In genomic region chr9:3342159-3342777, GRCh38 we compare ENCODE assay signal across 16 cellular contexts.
DNase-seq lines count a peak whose midpoint lies in the region; ATAC-seq, FAIRE-seq and TF ChIP-seq lines count a peak whose summit lies in the region.
"Had no signal": no experiment of that assay in that cellular context is flagged by ENCODE, and none has a peak within 500 bp of the region (broad histone marks: within the 10 kb centered on the region; RNA-seq: fewer than 3 reads in every experiment).

No MANE protein-coding gene starts in this region.

- peak overlapping the region; percentile 60 for H2BK5ac ChIP-seq in IMR-90 (ENCODE audit: low read depth, low read length, poor library complexity, severe bottlenecking)

- peaks cover 2% of the 10 kb centered on the region for H3K9me3 Mint-ChIP-seq in astrocyte (ENCODE audit: unreplicated experiment)
- H3K9me3 Mint-ChIP-seq in activated CD8-positive, alpha-beta memory T cell treated with anti-CD3 and anti-CD28 coated beads, Interleukin-2, amount 10 ng/mL, durations not matched to agents 7 days and 5 days (ENCODE audit: low read depth) = peaks cover 2% of the 10 kb centered on the region

- H3K27me3 ChIP-seq in IMR-90 (ENCODE audit: control insufficient read depth, insufficient read depth, low read length) (no peaks in the 10 kb centered on the region), astrocyte (ENCODE audit: insufficient read depth, low read length) (no peaks in the 10 kb centered on the region)

- H2AFZ ChIP-seq in IMR-90 (replicated peaks; ENCODE audit: low read length, poor library complexity) = no peak overlapping the region
- no peak overlapping the region for H2AFZ ChIP-seq in astrocyte (ENCODE audit: low read depth, low read length)

- no peaks in the 10 kb centered on the region for H3K27me3 Mint-ChIP-seq in astrocyte (ENCODE audit: low read depth, unreplicated experiment)
- no peaks in the 10 kb centered on the region for H3K27me3 Mint-ChIP-seq in activated CD8-positive, alpha-beta memory T cell treated with anti-CD3 and anti-CD28 coated beads, Interleukin-2, amount 10 ng/mL, durations not matched to agents 7 days and 5 days

- dilution Hi-C loops in IMR-90 (cut with HindIII; ENCODE audit: low sequenced_read_pairs, unreplicated experiment) = no loop called here

- H3K9ac ChIP-seq in IMR-90 (ENCODE audit: low read depth, low read length) = no peak overlapping the region
- no peak overlapping the region for H3K9ac ChIP-seq in astrocyte (ENCODE audit: low read length)

- H3K79me1 ChIP-seq in IMR-90 (ENCODE audit: low read depth in 1 of 2, low read length in 2 of 2) = peaks cover 0 to 4% of the 10 kb centered on the region in 2 experiments; a peak in 1 of 4 replicates

- peak; percentile 85 for ATAC-seq in IMR-90 (ENCODE audit: low read depth)
- no peak for ATAC-seq in GM21619 (IDR thresholded peaks at IDR 0.05; ENCODE audit: unreplicated experiment)
- no peak for ATAC-seq in HG02571 (IDR thresholded peaks at IDR 0.05; ENCODE audit: unreplicated experiment)
- ATAC-seq in activated CD8-positive, alpha-beta memory T cell treated with anti-CD3 and anti-CD28 coated beads, Interleukin-2, amount 10 ng/mL, durations not matched to agents 7 days and 5 days = no peak

- H3K9me1 ChIP-seq in IMR-90 (ENCODE audit: insufficient read depth, low read length) = peaks cover 5% of the 10 kb centered on the region

- no peak overlapping the region for H3K14ac ChIP-seq in IMR-90 (replicated peaks; ENCODE audit: low read depth, low read length)

- no peak overlapping the region for H2BK20ac ChIP-seq in IMR-90 (ENCODE audit: low read depth, low read length)

- no peak overlapping the region for H3K56ac ChIP-seq in IMR-90 (ENCODE audit: extremely low read depth, insufficient read depth, low read length)

- no peak overlapping the region for H3K4me3 Mint-ChIP-seq in astrocyte (ENCODE audit: unreplicated experiment)
- no peak overlapping the region for H3K4me3 Mint-ChIP-seq in activated CD8-positive, alpha-beta memory T cell treated with anti-CD3 and anti-CD28 coated beads, Interleukin-2, amount 10 ng/mL, durations not matched to agents 7 days and 5 days
- H3K4me3 Mint-ChIP-seq: nephron progenitor cell had no signal

- H3K4me3 ChIP-seq in IMR-90 (ENCODE audit: insufficient read depth, low read depth, low read length) (no peak overlapping the region), astrocyte (ENCODE audit: insufficient read depth, low read depth, low read length) (no peak overlapping the region)

- H4K8ac ChIP-seq in IMR-90 (ENCODE audit: low read depth in 2 of 2, low read length in 2 of 2) = no peak overlapping the region

- H2AK5ac ChIP-seq in IMR-90 (ENCODE audit: low read depth, low read length) = no peak overlapping the region

- H3K36me3 ChIP-seq in IMR-90 (ENCODE audit: control insufficient read depth, insufficient read depth, low read length) = no peaks in the 10 kb centered on the region
- H3K36me3 ChIP-seq in astrocyte (ENCODE audit: insufficient read depth, low read length) = no peaks in the 10 kb centered on the region

- H3K79me2 ChIP-seq in astrocyte (ENCODE audit: insufficient read depth, low read length) = no peaks in the 10 kb centered on the region

- H3K18ac ChIP-seq in IMR-90 (ENCODE audit: low read depth, low read length) = no peak overlapping the region

- in situ Hi-C loops in IMR-90 (cut with MboI; ENCODE audit: low sequenced_read_pairs) = no loop called here

- DNase-seq in GM19239 (ENCODE audit: insufficient read length, low spot score) (no peak), IMR-90 (peak; percentile 89), astrocyte (ENCODE audit: low read depth) (peak; percentile 51), iris pigment epithelial cell (ENCODE audit: low read depth) (peak; percentile 89)
- no peak for DNase-seq in activated CD8-positive, alpha-beta memory T cell treated with anti-CD3 and anti-CD28 coated beads, Interleukin-2, amount 10 ng/mL, durations not matched to agents 7 days and 5 days
- DNase-seq: activated CD4-positive, alpha-beta T cell treated with anti-CD3 and anti-CD28 coated beads, Interleukin-2, amount 50 U/mL, for 4 hours; NCI-H2107; nephron progenitor cell; retina; Right ventricle myocardium superior; stimulated activated CD8-positive, alpha-beta memory T cell treated with anti-CD3 and anti-CD28 coated beads, Interleukin-4, amount 100 ng/mL, for 48 hours; T-helper 9 cell; trophoblast cell had no signal

- no CpG with 5 or more reads among the region's 2 CpGs for WGBS in IMR-90 (ENCODE audit: extremely low coverage in 2 of 2, insufficient read length in 1 of 2), 2 experiments

- H3K4me1 ChIP-seq in IMR-90 (ENCODE audit: control insufficient read depth, insufficient read depth, low read length) (peaks cover 7% of the 10 kb centered on the region), astrocyte (ENCODE audit: insufficient read depth, low read length) (peaks cover 5% of the 10 kb centered on the region)

- CTCF ChIA-PET in IMR-90 (lab: Yijun Ruan, JAX) = no interaction called here
- CTCF ChIA-PET in activated CD8-positive, alpha-beta memory T cell treated with anti-CD3 and anti-CD28 coated beads, Interleukin-2, amount 10 ng/mL, durations not matched to agents 7 days and 5 days (lab: Charles Lee) = no interaction called here

- intact Hi-C loops in IMR-90 (cut with micrococcal nuclease) = loop anchor here (10.0 kb wide), 1 partner anchor 183 kb away; the partner anchor contains the start of gene RFX3

- POLR2A ChIA-PET in IMR-90 (lab: Charles Lee; ENCODE audit: unreplicated experiment) = no interaction called here

- H3K9me3 ChIP-seq in IMR-90 (ENCODE audit: control insufficient read depth, insufficient read depth, low read length) = no peaks in the 10 kb centered on the region
- no peaks in the 10 kb centered on the region for H3K9me3 ChIP-seq in astrocyte (ENCODE audit: insufficient read depth, low read depth, low read length)

- H4K5ac ChIP-seq in IMR-90 (ENCODE audit: low read depth, low read length) = no peak overlapping the region

- no peaks in the 10 kb centered on the region for H3K36me3 Mint-ChIP-seq in astrocyte (ENCODE audit: low read depth, unreplicated experiment)
- peaks cover 4% of the 10 kb centered on the region for H3K36me3 Mint-ChIP-seq in activated CD8-positive, alpha-beta memory T cell treated with anti-CD3 and anti-CD28 coated beads, Interleukin-2, amount 10 ng/mL, durations not matched to agents 7 days and 5 days

- H4K20me1 ChIP-seq in IMR-90 (ENCODE audit: insufficient read depth, low read length) (no peaks in the 10 kb centered on the region), astrocyte (ENCODE audit: insufficient read depth, low read length) (no peaks in the 10 kb centered on the region)

- H2BK15ac ChIP-seq in IMR-90 (ENCODE audit: low read depth, low read length) = no peak overlapping the region

- peak; percentile 23 for FAIRE-seq in GM19239 (lab: Jason Lieb, UNC)
- FAIRE-seq in astrocyte (lab: Jason Lieb, UNC) = no peak
- FAIRE-seq: frontal cortex had no signal

- H3K4ac ChIP-seq in IMR-90 (ENCODE audit: low read depth, low read length) = no peak overlapping the region

- TF ChIP-seq RAD21 in IMR-90 (IDR thresholded peaks at IDR 0.05; ENCODE audit: low read length) = no peak

- H3K4me2 ChIP-seq in IMR-90 (ENCODE audit: low read depth, low read length) (peak overlapping the region; percentile 43), astrocyte (ENCODE audit: low read length) (no peak overlapping the region)

- TF ChIP-seq POLR2A in IMR-90 (IDR thresholded peaks at IDR 0.05; ENCODE audit: low read depth, low read length) = no peak

- peaks cover 32% of the 10 kb centered on the region for H3K4me1 Mint-ChIP-seq in astrocyte (ENCODE audit: low read depth, unreplicated experiment)
- peaks cover 9% of the 10 kb centered on the region for H3K4me1 Mint-ChIP-seq in activated CD8-positive, alpha-beta memory T cell treated with anti-CD3 and anti-CD28 coated beads, Interleukin-2, amount 10 ng/mL, durations not matched to agents 7 days and 5 days

- H3K27ac Mint-ChIP-seq in astrocyte (ENCODE audit: unreplicated experiment) = no peak overlapping the region
- no peak overlapping the region for H3K27ac Mint-ChIP-seq in activated CD8-positive, alpha-beta memory T cell treated with anti-CD3 and anti-CD28 coated beads, Interleukin-2, amount 10 ng/mL, durations not matched to agents 7 days and 5 days
- H3K27ac Mint-ChIP-seq: nephron progenitor cell had no signal

- no TSS peak for BruUV-seq in IMR-90 (replicated peaks; lab: Mats Ljungman, UMichigan)

- H3K27ac ChIP-seq in IMR-90 (ENCODE audit: insufficient read depth, low read length) = peak overlapping the region; percentile 64; the same call in 1 of the 2 replicates
- no peak overlapping the region for H3K27ac ChIP-seq in astrocyte (ENCODE audit: low read depth, low read length)

- TF ChIP-seq CTCF in IMR-90 (conservative IDR thresholded peaks at IDR 0.05; ENCODE audit: low read depth, low read length) = no peak
- TF ChIP-seq CTCF in astrocyte (IDR thresholded peaks at IDR 0.05; ENCODE audit: insufficient read depth, low read depth, low read length) = no peak

- no peak overlapping the region for H3K23ac ChIP-seq in IMR-90 (ENCODE audit: low read depth, low read length)

- no peak overlapping the region for H4K91ac ChIP-seq in IMR-90 (ENCODE audit: insufficient read depth, low read depth, low read length)

- no peak overlapping the region for H2AK9ac ChIP-seq in IMR-90 (replicated peaks; ENCODE audit: low read depth, low read length, poor library complexity)

- no peak overlapping the region for H2BK120ac ChIP-seq in IMR-90 (ENCODE audit: low read depth, low read length)

TF ChIP-seq in IMR-90, 13 proteins besides CTCF, POLR2A, EP300 and RAD21:
- TF ChIP-seq RFX5 (IDR thresholded peaks at IDR 0.05; ENCODE audit: low read depth, low read length) (0 out of 2 replicates have a peak, but pooled peaks have one; percentile 57), CEBPB (IDR thresholded peaks at IDR 0.05; ENCODE audit: low read depth, low read length) (peak; percentile 84), SMC3 (IDR thresholded peaks at IDR 0.05; ENCODE audit: low read depth, low read length) (no peak)
TF ChIP-seq in IMR-90: peak in this region for 2.

Comparison
In these comparisons a context has a peak if more than half of its experiments do, and no peak if none do; other contexts are left out.
1. DNase-seq: peak in IMR-90 (single experiment), astrocyte (single experiment) and iris pigment epithelial cell (single experiment); none in GM19239 (single experiment) and activated CD8-positive, alpha-beta memory T cell treated with anti-CD3 and anti-CD28 coated beads, Interleukin-2, amount 10 ng/mL, durations not matched to agents 7 days and 5 days (single experiment).